In genomic region chrX:370244-370962, GRCh38 we compare ENCODE assay signal across 1 cellular context.
TF ChIP-seq lines count a peak whose summit lies in the region.

No MANE protein-coding gene starts in this region.

TF ChIP-seq in GM23338, 12 proteins besides CTCF, POLR2A, EP300 and RAD21:
- no peak for TF ChIP-seq ZNF462 (CRISPR knock-in tag; IDR thresholded peaks at IDR 0.05)
- no peak for TF ChIP-seq CREB1 (CRISPR knock-in tag; IDR thresholded peaks at IDR 0.05; ENCODE audit: low read depth)
- TF ChIP-seq ZNF114 (CRISPR knock-in tag; IDR thresholded peaks at IDR 0.05): no peak
